Comparison of ENCODE assay signal across 8 cellular contexts in genomic region chr18:55586841-55587240, GRCh38. TPM values are rescaled to one million over a fixed set of nuclear protein-coding genes. Genes with fewer than 3 reads are reported as not detected.
DNase-seq lines count a peak whose midpoint lies in the region; FAIRE-seq and TF ChIP-seq lines count a peak whose summit lies in the region.

No MANE protein-coding gene starts in this region.

- CTCF ChIA-PET in HEK293T (lab: Yijun Ruan, JAX), result interaction anchor here (0.7 to 1.0 kb wide), 2 partner anchors 11 to 195 kb away, joined by 3 read pairs; no protein-coding TSS in a partner anchor

- H3K27me3 ChIP-seq in adrenal gland (no peaks in the 10 kb centered on the region), testis (no peaks in the 10 kb centered on the region)

- H3K9me3 ChIP-seq in adrenal gland (replicated peaks in 1 of 3) (no peaks in the 10 kb centered on the region), kidney (ENCODE audit: control insufficient read depth in 1 of 2, low read length in 2 of 2) (no peaks in the 10 kb centered on the region), testis (no peaks in the 10 kb centered on the region)

- TF ChIP-seq CTCF in AG09309 (IDR thresholded peaks at IDR 0.05; ENCODE audit: control insufficient read depth, insufficient read depth, low read depth, low read length, missing control alignments) (no peak), adrenal gland (IDR thresholded peaks at IDR 0.05) (no peak), kidney (IDR thresholded peaks at IDR 0.05; ENCODE audit: borderline replicate concordance, extremely low read depth, insufficient read depth) (no peak), testis (IDR thresholded peaks at IDR 0.05) (no peak)

- H3K4me1 ChIP-seq in adrenal gland (replicated peaks in 1 of 2) (peaks cover 0 to 10% of the 10 kb centered on the region in 2 donors), kidney (ENCODE audit: control insufficient read depth in 1 of 2, insufficient read depth in 1 of 2, low read depth in 1 of 2, low read length in 2 of 2) (peaks cover 3 to 5% of the 10 kb centered on the region in 2 donors), testis (peaks cover 26% of the 10 kb centered on the region)

- H3K36me3 ChIP-seq in adrenal gland (replicated peaks in 1 of 2) (no peaks in the 10 kb centered on the region), kidney (ENCODE audit: control insufficient read depth in 1 of 2, insufficient read depth in 2 of 2, low read length in 2 of 2) (peaks cover 0 to 2% of the 10 kb centered on the region in 2 donors), testis (ENCODE audit: low read depth, missing control alignments) (no peaks in the 10 kb centered on the region)

- H3K27ac ChIP-seq in adrenal gland (peak overlapping the region in 3 of 5 donors; percentile 5 to 87 (median 41)), kidney (ENCODE audit: low read depth in 2 of 2, low read length in 2 of 2) (peak overlapping the region in 1 of 2 donors; percentile 41), testis (peak overlapping the region; percentile 95)

- intact Hi-C loops in adrenal gland (cut with DNase I), result loop anchor here in 1 of 2 donors (5.0 to 10.0 kb wide), 2 partner anchors 250 to 352 kb away; no protein-coding TSS in a partner anchor
- intact Hi-C loops in kidney (cut with DNase I), result loop anchor here (5.0 kb wide), 1 partner anchor 170 kb away; no protein-coding TSS in a partner anchor
- intact Hi-C loops in testis (cut with DNase I; ENCODE audit: low total_unique reads), result loop anchor here (5.0 kb wide), 1 partner anchor 170 kb away; no protein-coding TSS in a partner anchor

- H3K9ac ChIP-seq in kidney (ENCODE audit: low read length in 2 of 2), result no peak overlapping the region

- 0 to 2% (median 2%) methylated on average over 7 of the region's 7 CpGs for WGBS in adrenal gland, 4 donors
- 0% methylated on average over 7 of the region's 7 CpGs for WGBS in testis, 2 donors

- TF ChIP-seq POLR2A in adrenal gland (IDR thresholded peaks at IDR 0.05) (no peak), testis (IDR thresholded peaks at IDR 0.05) (no peak)

- H3K4me3 ChIP-seq in AG09309 (ENCODE audit: control insufficient read depth, low read depth, low read length), result peak overlapping the region; percentile 73
- peak overlapping the region in 1 of 4 donors; percentile 85 for H3K4me3 ChIP-seq in adrenal gland
- H3K4me3 ChIP-seq in kidney (ENCODE audit: low read length in 2 of 2), result peak overlapping the region; percentile 21 to 33
- peak overlapping the region; percentile 78 to 83 for H3K4me3 ChIP-seq in testis

- POLR2A ChIA-PET in HEK293T (lab: Yijun Ruan, JAX), result no interaction called here

- FAIRE-seq in kidney (lab: Jason Lieb, UNC), result no peak
- FAIRE-seq in GM19239 (lab: Jason Lieb, UNC), result no peak

- DNase-seq in AG09309 (ENCODE audit: low read depth), result no peak
- DNase-seq in HEK293T (ENCODE audit: extremely low spot score), result no peak
- DNase-seq in adrenal gland, result no peak
- no peak for DNase-seq in kidney
- DNase-seq in testis, result no peak
- DNase-seq in HuH-7 (ENCODE audit: low spot score), result no peak
- DNase-seq in stimulated activated CD4-positive, alpha-beta T cell treated with anti-CD3 and anti-CD28 coated beads, Interleukin-4, amount 100 ng/mL, for 24 hours, result no peak
- no peak for DNase-seq in GM19239 (ENCODE audit: insufficient read length, low spot score)

TF ChIP-seq in HEK293T, 16 proteins besides CTCF, POLR2A, EP300 and RAD21:
- TF ChIP-seq FOXK2 (IDR thresholded peaks at IDR 0.05) (no peak), PKNOX1 (IDR thresholded peaks at IDR 0.05) (peak; percentile 67)
TF ChIP-seq in HEK293T: peak in this region for 1.

RNA-seq across cellular contexts. Expression of gene TCF4, which starts 1.2 kb away (rescaled TPM):
- total RNA-seq in adrenal gland (100 to 1,000 TPM in 7 of 8 donors, 10 to 100 TPM in 1; 53.5 to 196 (median 142) TPM), kidney (60.3 TPM), testis (100 to 1,000 TPM; 110 to 122 TPM)
- polyA plus RNA-seq in adrenal gland (10 to 100 TPM; 21.9 to 40.0 (median 38.5) TPM), kidney (ENCODE audit: insufficient read depth, low read depth, low replicate concordance) (4.4 TPM), testis (ENCODE audit: insufficient read depth, low read depth, low replicate concordance) (50.8 TPM)
